Comparison of ENCODE assay signal across 8 cellular contexts in the genomic region with DNA sequence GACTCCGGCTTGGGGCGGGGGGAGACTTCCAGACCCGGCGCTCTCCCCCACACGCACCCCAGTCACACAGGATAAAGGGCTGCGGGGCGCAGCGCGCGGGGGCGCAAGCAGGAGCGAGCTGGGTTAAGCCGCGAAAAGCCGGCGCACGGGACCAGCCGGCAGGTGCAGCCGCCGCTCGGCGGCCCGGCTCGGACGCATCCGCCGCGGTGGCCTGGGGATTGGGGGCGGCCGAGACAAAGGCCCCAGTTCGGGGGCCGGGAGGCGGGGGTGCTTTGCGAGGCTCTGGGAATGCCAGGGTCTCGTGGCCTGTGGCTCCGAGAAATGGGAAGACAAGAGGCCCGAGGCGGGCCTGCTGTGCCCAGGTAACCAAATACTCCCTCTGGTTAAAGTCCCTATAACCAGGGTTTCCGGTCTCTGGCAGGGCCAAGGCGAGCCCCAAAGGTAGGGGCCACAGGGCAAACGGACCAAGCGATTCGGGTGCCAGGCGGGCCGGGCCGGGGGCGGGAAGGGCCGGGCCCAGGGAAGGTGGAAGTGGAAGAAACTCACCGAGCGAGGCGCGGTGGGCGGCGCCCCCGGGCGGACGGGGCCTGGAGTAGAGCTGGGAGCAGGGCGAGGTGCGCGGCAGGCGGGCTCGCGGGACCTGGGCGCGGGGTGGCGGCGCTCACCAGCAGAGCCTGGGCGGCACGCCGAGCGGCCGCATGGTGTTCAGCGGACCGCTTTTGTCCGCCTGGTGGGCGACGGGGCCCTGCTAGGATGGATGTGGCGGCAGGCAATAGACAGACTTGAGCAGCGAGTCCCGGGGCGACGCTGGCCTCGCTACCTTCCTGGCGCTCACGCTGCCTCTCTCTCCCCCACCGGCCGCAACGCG. TPM values are rescaled to one million over a fixed set of nuclear protein-coding genes. Genes with fewer than 3 reads are reported as not detected.
A peak's percentile ranks its signal among the peaks of the same experiment; 100 is the strongest.
DNase-seq lines count a peak whose midpoint lies in the region; ATAC-seq and TF ChIP-seq lines count a peak whose summit lies in the region.

Gene GATA2 (minus strand): TSS at position 849 of the 868 bp plus-strand sequence. CDS start 6,170 bp downstream, outside the sequence.

- H3K4me1 ChIP-seq in lower lobe of right lung, result peaks cover 58% of the 10 kb centered on the region

- H3K27me3 ChIP-seq in AG04450 (ENCODE audit: control insufficient read depth, insufficient read depth, low read length), result peaks cover 8% of the 10 kb centered on the region
- H3K27me3 ChIP-seq in lower lobe of right lung (ENCODE audit: low read depth), result peaks cover 94% of the 10 kb centered on the region

- H3K36me3 Mint-ChIP-seq in activated T-helper 2 cell treated with anti-CD3 and anti-CD28 coated beads, Interferon-gamma antibody, Interleukin-2, Interleukin-4, amounts not matched to agents 10 μg/mL and 5 μg/mL and 100 μg/mL, durations not matched to agents 14 hours and 24 hours and 36 hours (ENCODE audit: low read depth), result no peaks in the 10 kb centered on the region

- H3K4me1 Mint-ChIP-seq in activated T-helper 2 cell treated with anti-CD3 and anti-CD28 coated beads, Interferon-gamma antibody, Interleukin-2, Interleukin-4, amounts not matched to agents 10 μg/mL and 5 μg/mL and 100 μg/mL, durations not matched to agents 14 hours and 24 hours and 36 hours (ENCODE audit: low read depth), result peaks cover 14% of the 10 kb centered on the region

- intact Hi-C loops in activated T-helper 2 cell treated with anti-CD3 and anti-CD28 coated beads, Interferon-gamma antibody, Interleukin-2, Interleukin-4, amounts not matched to agents 10 μg/mL and 5 μg/mL and 100 μg/mL, durations not matched to agents 14 hours and 24 hours and 36 hours (cut with micrococcal nuclease), result loop anchor here (5.0 to 10.0 kb wide), 2 partner anchors 112 to 1480 kb away; partner anchors contain the start of gene TRH
- intact Hi-C loops in lower lobe of right lung (cut with DNase I), result no loop called here

- POLR2A ChIA-PET in AG04450 (lab: Yijun Ruan, JAX), result no interaction called here

- CTCF ChIA-PET in AG04450 (lab: Charles Lee), result interaction anchor here (0.6 kb wide), 1 partner anchor 71 kb away, joined by 6 read pairs; no protein-coding TSS in a partner anchor

- ATAC-seq in lower lobe of right lung, result no peak
- ATAC-seq in GM18520 (IDR thresholded peaks at IDR 0.05; ENCODE audit: unreplicated experiment), result no peak
- ATAC-seq in GM19328 (IDR thresholded peaks at IDR 0.05; ENCODE audit: unreplicated experiment), result no peak
- ATAC-seq in HG02884 (IDR thresholded peaks at IDR 0.05; ENCODE audit: unreplicated experiment), result no peak

- H3K27ac ChIP-seq in AG04450 (ENCODE audit: low read depth, low read length) (peak within 1 kb of the TSS; percentile 61), lower lobe of right lung (peak within 1 kb of the TSS; percentile 89)

- H3K27me3 Mint-ChIP-seq in activated T-helper 2 cell treated with anti-CD3 and anti-CD28 coated beads, Interferon-gamma antibody, Interleukin-2, Interleukin-4, amounts not matched to agents 10 μg/mL and 5 μg/mL and 100 μg/mL, durations not matched to agents 14 hours and 24 hours and 36 hours (ENCODE audit: low read depth), result peaks cover 62% of the 10 kb centered on the region

- H3K4me3 ChIP-seq in AG04450 (ENCODE audit: low read depth, low read length) (peak within 1 kb of the TSS; percentile 82), HFF-Myc (replicated peaks; ENCODE audit: low read depth, low read length) (peak within 1 kb of the TSS; percentile 94), lower lobe of right lung (peak within 1 kb of the TSS; percentile 65)

- H3K36me3 ChIP-seq in lower lobe of right lung, result no peaks in the 10 kb centered on the region

- TF ChIP-seq CTCF in AG04450 (IDR thresholded peaks at IDR 0.05; ENCODE audit: low read depth, low read length) (no peak), HFF-Myc (IDR thresholded peaks at IDR 0.05; ENCODE audit: low read depth, low read length, missing control alignments) (no peak), lower lobe of right lung (IDR thresholded peaks at IDR 0.05) (no peak)

- peak within 1 kb of the TSS; percentile 35 for H3K27ac Mint-ChIP-seq in activated T-helper 2 cell treated with anti-CD3 and anti-CD28 coated beads, Interferon-gamma antibody, Interleukin-2, Interleukin-4, amounts not matched to agents 10 μg/mL and 5 μg/mL and 100 μg/mL, durations not matched to agents 14 hours and 24 hours and 36 hours

- H3K9me3 ChIP-seq in AG04450 (ENCODE audit: control insufficient read depth, insufficient read depth, low read length) (no peaks in the 10 kb centered on the region; the same call in 1 of the 2 replicates), lower lobe of right lung (no peaks in the 10 kb centered on the region)

- DNase-seq in AG04450 (ENCODE audit: low read depth, low spot score) (no peak), HFF-Myc (ENCODE audit: extremely low read depth, low read depth) (no peak), lower lobe of right lung (no peak), middle frontal gyrus (ENCODE audit: extremely low spot score, low spot score) (no peak)
- DNase-seq in activated T-helper 2 cell treated with anti-CD3 and anti-CD28 coated beads, Interferon-gamma antibody, Interleukin-2, Interleukin-4, amounts not matched to agents 10 μg/mL and 5 μg/mL and 100 μg/mL, durations not matched to agents 14 hours and 24 hours and 36 hours (ENCODE audit: low spot score), result no peak

- no peaks in the 10 kb centered on the region for H3K9me3 Mint-ChIP-seq in activated T-helper 2 cell treated with anti-CD3 and anti-CD28 coated beads, Interferon-gamma antibody, Interleukin-2, Interleukin-4, amounts not matched to agents 10 μg/mL and 5 μg/mL and 100 μg/mL, durations not matched to agents 14 hours and 24 hours and 36 hours

- no peak within 1 kb of the TSS for H3K4me3 Mint-ChIP-seq in activated T-helper 2 cell treated with anti-CD3 and anti-CD28 coated beads, Interferon-gamma antibody, Interleukin-2, Interleukin-4, amounts not matched to agents 10 μg/mL and 5 μg/mL and 100 μg/mL, durations not matched to agents 14 hours and 24 hours and 36 hours (ENCODE audit: low read depth)

RNA-seq across cellular contexts. Expression of gene GATA2, which starts in this region (rescaled TPM):
- 4.8 and 6.1 TPM in 2 replicates for polyA plus RNA-seq in AG04450 (2011; rRNA removed)
- polyA minus RNA-seq in AG04450 (2011; rRNA and poly(A)+ RNA removed), result 4.2 and 4.9 TPM in 2 replicates
- 0.09 and 0.28 TPM in 2 replicates for total RNA-seq in activated T-helper 2 cell treated with anti-CD3 and anti-CD28 coated beads, Interferon-gamma antibody, Interleukin-2, Interleukin-4, amounts not matched to agents 10 μg/mL and 5 μg/mL and 100 μg/mL, durations not matched to agents 14 hours and 24 hours and 36 hours
- 68.3 TPM for total RNA-seq in lower lobe of right lung

Comparison
In these comparisons a context has a peak if more than half of its experiments do, and no peak if none do; other contexts are left out.
1. RNA of gene GATA2 (total RNA-seq): 68.3 TPM in lower lobe of right lung (single experiment); 0.09 to 0.28 TPM in activated T-helper 2 cell treated with anti-CD3 and anti-CD28 coated beads, Interferon-gamma antibody, Interleukin-2, Interleukin-4, amounts not matched to agents 10 μg/mL and 5 μg/mL and 100 μg/mL, durations not matched to agents 14 hours and 24 hours and 36 hours; every median in the first group is over 10 times any median in the second.
2. Peak in every context shown above with its lines, with median percentiles within 50 percentile points of each other: H3K4me3 ChIP-seq.